Comparison of ENCODE assay signal across 1 cellular context in genomic region chr6:52566853-52567279, GRCh38.
TF ChIP-seq lines count a peak whose summit lies in the region.

No MANE protein-coding gene starts in this region.

TF ChIP-seq in H1, 55 proteins besides CTCF, POLR2A, EP300 and RAD21 (continued from another document):
- no peak for TF ChIP-seq ATF2 (IDR thresholded peaks at IDR 0.05; ENCODE audit: low read length)
- TF ChIP-seq BACH1 (IDR thresholded peaks at IDR 0.05; ENCODE audit: low read length): no peak
